In genomic region chr14:46574236-46574970, GRCh38 we compare ENCODE assay signal across 15 cellular contexts.
DNase-seq lines count a peak whose midpoint lies in the region; ATAC-seq, FAIRE-seq and TF ChIP-seq lines count a peak whose summit lies in the region.
"Had no signal": no experiment of that assay in that cellular context is flagged by ENCODE, and none has a peak within 500 bp of the region (broad histone marks: within the 10 kb centered on the region; RNA-seq: fewer than 3 reads in every experiment).

No MANE protein-coding gene starts in this region.

- no peak overlapping the region for H3K4me3 Mint-ChIP-seq in nephron progenitor cell

- no peak overlapping the region for H3K9ac ChIP-seq in OCI-LY3 (ENCODE audit: low read length)

- peak overlapping the region; percentile 41 for H3K27ac Mint-ChIP-seq in nephron progenitor cell
- H3K27ac Mint-ChIP-seq: activated T-helper 2 cell treated with anti-CD3 and anti-CD28 coated beads, Interferon-gamma antibody, Interleukin-2, Interleukin-4, amounts not matched to agents 10 μg/mL and 5 μg/mL and 100 μg/mL, durations not matched to agents 14 hours and 24 hours and 36 hours had no signal

- H3K27ac ChIP-seq in OCI-LY3 (ENCODE audit: low read length) = no peak overlapping the region
- H3K27ac ChIP-seq: VCaP had no signal

- peaks cover 17% of the 10 kb centered on the region for H3K36me3 Mint-ChIP-seq in nephron progenitor cell (ENCODE audit: low read depth)

- H3K9me3 Mint-ChIP-seq in nephron progenitor cell = peaks cover 18% of the 10 kb centered on the region

- no peak overlapping the region for H2AFZ ChIP-seq in OCI-LY3 (ENCODE audit: low read depth, low read length)

- ATAC-seq in HG03196 (IDR thresholded peaks at IDR 0.05; ENCODE audit: unreplicated experiment) = no peak
- ATAC-seq: left cardiac atrium had no signal

- no peaks in the 10 kb centered on the region for H4K20me1 ChIP-seq in OCI-LY3 (ENCODE audit: insufficient read depth, low read length)

- H3K4me1 ChIP-seq in OCI-LY3 (ENCODE audit: low read length) (peaks cover 16% of the 10 kb centered on the region), HAP-1 (no peaks in the 10 kb centered on the region)

- H3K27me3 ChIP-seq in OCI-LY3 (ENCODE audit: low read depth, low read length) = no peaks in the 10 kb centered on the region
- H3K27me3 ChIP-seq in bronchial epithelial cell (ENCODE audit: control insufficient read depth, insufficient read depth, low read length) = no peaks in the 10 kb centered on the region
- H3K27me3 ChIP-seq in HAP-1 (ENCODE audit: low read depth) = no peaks in the 10 kb centered on the region

- peak overlapping the region; percentile 16; the same call in 1 of the 2 replicates for H3K4me2 ChIP-seq in OCI-LY3 (ENCODE audit: low read length)

- H3K9me3 ChIP-seq in OCI-LY3 (ENCODE audit: insufficient read depth, low read length) (no peaks in the 10 kb centered on the region), HAP-1 (no peaks in the 10 kb centered on the region)

- peaks cover 3% of the 10 kb centered on the region for H3K27me3 Mint-ChIP-seq in nephron progenitor cell (ENCODE audit: low read depth, poor library complexity)

- H3K36me3 ChIP-seq in OCI-LY3 (replicated peaks; ENCODE audit: low read depth, low read length) = no peaks in the 10 kb centered on the region
- H3K36me3 ChIP-seq in bronchial epithelial cell (ENCODE audit: control insufficient read depth, insufficient read depth, low read length) = no peaks in the 10 kb centered on the region
- H3K36me3 ChIP-seq in HAP-1 (replicated peaks) = no peaks in the 10 kb centered on the region

- H3K4me3 ChIP-seq in OCI-LY3 (ENCODE audit: low read length) (no peak overlapping the region), bronchial epithelial cell (ENCODE audit: low read depth, low read length) (no peak overlapping the region), HAP-1 (no peak overlapping the region)

- H3K4me1 Mint-ChIP-seq in nephron progenitor cell = peaks cover 24% of the 10 kb centered on the region

- TF ChIP-seq CTCF in OCI-LY3 (IDR thresholded peaks at IDR 0.05; ENCODE audit: low read depth, low read length) (no peak), bronchial epithelial cell (IDR thresholded peaks at IDR 0.05; ENCODE audit: insufficient read depth, low read length, severe bottlenecking) (no peak), nephron progenitor cell (IDR thresholded peaks at IDR 0.05) (no peak)

- in situ Hi-C loops in HAP-1 (cut with MboI; ENCODE audit: low sequenced_read_pairs) = no loop called here

- FAIRE-seq in HTR-8/SVneo (lab: Jason Lieb, UNC) (no peak), bronchial epithelial cell (lab: Jason Lieb, UNC) (no peak)

- H3K79me2 ChIP-seq in OCI-LY3 (ENCODE audit: low read length) = no peaks in the 10 kb centered on the region

- DNase-seq in HTR-8/SVneo (ENCODE audit: insufficient read length, low spot score) (peak; percentile 3), bronchial epithelial cell (ENCODE audit: low read depth) (peak; percentile 82), nephron progenitor cell (no peak), NCI-H2029 (lab: John Stamatoyannopoulos, UW) (no peak), HAP-1 (ENCODE audit: low spot score in 2 of 2) (no peak)
- no peak for DNase-seq in activated CD8-positive, alpha-beta memory T cell treated with anti-CD3 and anti-CD28 coated beads, Interleukin-2, amount 50 U/mL, for 4 hours
- DNase-seq: anterior cingulate cortex; C1 segment of cervical spinal cord; hypothalamus; left cardiac atrium; stimulated activated CD4-positive, alpha-beta T cell treated with anti-CD3 and anti-CD28 coated beads, Interleukin-4, amount 100 ng/mL, for 4 hours had no signal

Comparison
In these comparisons a context has a peak if more than half of its experiments do, and no peak if none do; other contexts are left out.
1. DNase-seq: peak in HTR-8/SVneo (single experiment) and bronchial epithelial cell (single experiment); none in nephron progenitor cell (single experiment), NCI-H2029 (single experiment), HAP-1 (0 of 2) and activated CD8-positive, alpha-beta memory T cell treated with anti-CD3 and anti-CD28 coated beads, Interleukin-2, amount 50 U/mL, for 4 hours (single experiment).